Comparison of ENCODE assay signal across 18 cellular contexts in the genomic region with DNA sequence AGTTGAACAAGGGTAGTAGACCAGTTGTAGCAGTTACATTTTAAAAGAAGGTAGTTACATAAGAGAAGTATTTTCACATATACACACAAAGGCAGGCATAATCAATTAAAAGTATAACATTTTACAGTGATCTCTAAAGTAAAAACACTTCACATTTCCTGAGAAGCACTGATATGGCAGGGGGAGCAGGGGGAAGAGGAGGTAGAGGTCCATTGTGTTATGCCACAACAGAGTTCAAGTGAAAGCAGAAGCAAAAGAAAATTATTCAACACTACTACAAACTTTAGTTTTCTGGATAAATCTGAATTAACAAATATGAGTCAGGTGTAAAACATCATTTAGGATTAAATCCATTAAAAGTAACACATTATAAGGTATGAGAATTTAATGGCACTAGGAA. TPM values are rescaled to one million over a fixed set of nuclear protein-coding genes. Genes with fewer than 3 reads are reported as not detected.
DNase-seq lines count a peak whose midpoint lies in the region; ATAC-seq and TF ChIP-seq lines count a peak whose summit lies in the region.
"Had no signal": no experiment of that assay in that cellular context is flagged by ENCODE, and none has a peak within 500 bp of the region (broad histone marks: within the 10 kb centered on the region; RNA-seq: fewer than 3 reads in every experiment).

No MANE protein-coding gene starts in this region.

- H3K4me1 Mint-ChIP-seq in activated CD8-positive, alpha-beta T cell treated with anti-CD3 and anti-CD28 coated beads for 36 hours (ENCODE audit: low read depth): peaks cover 54% of the 10 kb centered on the region
- H3K4me1 Mint-ChIP-seq in activated CD8-positive, alpha-beta T cell treated with anti-CD3 and anti-CD28 coated beads, Interleukin-2, amount 10 ng/mL, durations not matched to agents 7 days and 5 days (ENCODE audit: low read depth): peaks cover 30% of the 10 kb centered on the region
- peaks cover 40% of the 10 kb centered on the region for H3K4me1 Mint-ChIP-seq in T-helper 17 cell
- peaks cover 70 to 96% of the 10 kb centered on the region in 2 donors for H3K4me1 Mint-ChIP-seq in immature natural killer cell
- H3K4me1 Mint-ChIP-seq in T-cell: peaks cover 61 to 75% (median 73%) of the 10 kb centered on the region in 3 donors

- H3K36me3 ChIP-seq in neutrophil (no peaks in the 10 kb centered on the region), HAP-1 (replicated peaks) (no peaks in the 10 kb centered on the region), mammary epithelial cell (ENCODE audit: insufficient read depth, low read length) (no peaks in the 10 kb centered on the region)
- H3K36me3 ChIP-seq: BE2C had no signal

- POLR2A ChIA-PET in activated CD8-positive, alpha-beta T cell treated with anti-CD3 and anti-CD28 coated beads for 36 hours (lab: Charles Lee): no interaction called here
- POLR2A ChIA-PET in activated CD8-positive, alpha-beta T cell treated with anti-CD3 and anti-CD28 coated beads, Interleukin-2, amount 10 ng/mL, durations not matched to agents 7 days and 5 days (lab: Charles Lee): no interaction called here
- POLR2A ChIA-PET in T-cell (lab: Charles Lee): no interaction called here

- CTCF ChIA-PET in activated CD8-positive, alpha-beta T cell treated with anti-CD3 and anti-CD28 coated beads for 36 hours (lab: Charles Lee): no interaction called here
- CTCF ChIA-PET in activated CD8-positive, alpha-beta T cell treated with anti-CD3 and anti-CD28 coated beads, Interleukin-2, amount 10 ng/mL, durations not matched to agents 7 days and 5 days (lab: Charles Lee): no interaction called here
- CTCF ChIA-PET in mammary epithelial cell (lab: Charles Lee; ENCODE audit: low non-redundant PET) (no interaction called here), T-cell (lab: Charles Lee) (interaction anchor here in 1 of 2 donors (0.6 kb wide), 1 partner anchor 9 kb away, joined by 6 read pairs; no protein-coding TSS in a partner anchor)

- no peak overlapping the region for H3K4me2 ChIP-seq in mammary epithelial cell (ENCODE audit: insufficient read depth, low read depth, low read length)

- peaks cover 88% of the 10 kb centered on the region for H3K79me2 ChIP-seq in mammary epithelial cell (ENCODE audit: insufficient read depth, low read length)

- peak overlapping the region; percentile 52 for H3K27ac Mint-ChIP-seq in activated CD8-positive, alpha-beta T cell treated with anti-CD3 and anti-CD28 coated beads for 36 hours
- no peak overlapping the region for H3K27ac Mint-ChIP-seq in activated CD8-positive, alpha-beta T cell treated with anti-CD3 and anti-CD28 coated beads, Interleukin-2, amount 10 ng/mL, durations not matched to agents 7 days and 5 days
- H3K27ac Mint-ChIP-seq in T-helper 17 cell (peak overlapping the region; percentile 79), immature natural killer cell (peak overlapping the region in 5 of 6 donors; percentile 8 to 72 (median 65)), T-cell (peak overlapping the region in 1 of 2 donors; percentile 0)

- H3K4me3 Mint-ChIP-seq in activated CD8-positive, alpha-beta T cell treated with anti-CD3 and anti-CD28 coated beads for 36 hours: no peak overlapping the region
- H3K4me3 Mint-ChIP-seq in activated CD8-positive, alpha-beta T cell treated with anti-CD3 and anti-CD28 coated beads, Interleukin-2, amount 10 ng/mL, durations not matched to agents 7 days and 5 days: no peak overlapping the region
- no peak overlapping the region for H3K4me3 Mint-ChIP-seq in T-helper 17 cell
- H3K4me3 Mint-ChIP-seq in immature natural killer cell: peak overlapping the region; percentile 3 to 51 (median 16)
- H3K4me3 Mint-ChIP-seq in T-cell: peak overlapping the region in 1 of 3 donors; percentile 1

- H4K20me1 ChIP-seq in mammary epithelial cell (ENCODE audit: insufficient read depth, low read length): peaks cover 10% of the 10 kb centered on the region

- H3K27me3 Mint-ChIP-seq in activated CD8-positive, alpha-beta T cell treated with anti-CD3 and anti-CD28 coated beads for 36 hours: no peaks in the 10 kb centered on the region
- no peaks in the 10 kb centered on the region for H3K27me3 Mint-ChIP-seq in activated CD8-positive, alpha-beta T cell treated with anti-CD3 and anti-CD28 coated beads, Interleukin-2, amount 10 ng/mL, durations not matched to agents 7 days and 5 days (ENCODE audit: low read depth)
- no peaks in the 10 kb centered on the region for H3K27me3 Mint-ChIP-seq in T-helper 17 cell
- H3K27me3 Mint-ChIP-seq in immature natural killer cell (ENCODE audit: low read depth in 3 of 3): peaks cover 0 to 1% (median 0%) of the 10 kb centered on the region in 3 donors
- H3K27me3 Mint-ChIP-seq in T-cell: no peaks in the 10 kb centered on the region

- H3K4me1 ChIP-seq in neutrophil (ENCODE audit: control insufficient read depth in 1 of 2, insufficient read depth in 1 of 2, low read depth in 1 of 2, low read length in 1 of 2) (peaks cover 30 to 66% of the 10 kb centered on the region in 2 experiments), HAP-1 (peaks cover 6% of the 10 kb centered on the region; the same call in 1 of the 2 replicates), mammary epithelial cell (ENCODE audit: insufficient read depth, low read length) (peaks cover 21% of the 10 kb centered on the region)
- H3K4me1 ChIP-seq: BE2C had no signal

- H3K27ac ChIP-seq in neutrophil (peak overlapping the region; percentile 66), mammary epithelial cell (ENCODE audit: insufficient read depth, low read depth, low read length) (no peak overlapping the region)

- no peak overlapping the region for H3K4me3 ChIP-seq in neutrophil (ENCODE audit: low read depth in 1 of 2, low read length in 1 of 2)
- H3K4me3 ChIP-seq in HAP-1: no peak overlapping the region
- H3K4me3 ChIP-seq in mammary epithelial cell (replicated peaks in 1 of 3; ENCODE audit: insufficient read depth in 1 of 3, low read depth in 2 of 3, low read length in 3 of 3): no peak overlapping the region

- no peaks in the 10 kb centered on the region for H3K9me3 ChIP-seq in T-helper 17 cell (ENCODE audit: control insufficient read depth, low read length, poor library complexity, severe bottlenecking)
- H3K9me3 ChIP-seq in neutrophil: no peaks in the 10 kb centered on the region
- H3K9me3 ChIP-seq in HAP-1: no peaks in the 10 kb centered on the region
- no peaks in the 10 kb centered on the region for H3K9me3 ChIP-seq in mammary epithelial cell (replicated peaks; ENCODE audit: insufficient read depth, low read length)
- H3K9me3 ChIP-seq: BE2C had no signal

- no TSS peak for BruUV-seq in mammary epithelial cell (replicated peaks; lab: Mats Ljungman, UMichigan)

- H2AFZ ChIP-seq in mammary epithelial cell (ENCODE audit: low read depth, low read length): no peak overlapping the region

- DNase-seq in activated CD8-positive, alpha-beta T cell treated with anti-CD3 and anti-CD28 coated beads for 36 hours: no peak
- DNase-seq in activated CD8-positive, alpha-beta T cell treated with anti-CD3 and anti-CD28 coated beads, Interleukin-2, amount 10 ng/mL, durations not matched to agents 7 days and 5 days: no peak
- DNase-seq in T-helper 17 cell: no peak
- DNase-seq in immature natural killer cell: no peak
- DNase-seq in HAP-1 (ENCODE audit: low spot score in 2 of 2): no peak
- no peak for DNase-seq in mammary epithelial cell
- no peak for DNase-seq in T-cell
- DNase-seq: 8988T, BE2C, KBM-7, NCI-H1417 treated with DMSO at 0.1 percent for 48 hours, NCI-H1930, NCI-H345, NCI-H524 treated with DMSO at 0.1 percent for 48 hours, RPMI8226, SHP77 treated with DMSO at 0.1 percent for 48 hours had no signal

- no peaks in the 10 kb centered on the region for H3K9me3 Mint-ChIP-seq in activated CD8-positive, alpha-beta T cell treated with anti-CD3 and anti-CD28 coated beads for 36 hours
- no peaks in the 10 kb centered on the region for H3K9me3 Mint-ChIP-seq in activated CD8-positive, alpha-beta T cell treated with anti-CD3 and anti-CD28 coated beads, Interleukin-2, amount 10 ng/mL, durations not matched to agents 7 days and 5 days (ENCODE audit: insufficient read depth)
- H3K9me3 Mint-ChIP-seq in immature natural killer cell (no peaks in the 10 kb centered on the region), T-cell (no peaks in the 10 kb centered on the region)

- no peak for TF ChIP-seq CTCF in activated CD8-positive, alpha-beta T cell treated with anti-CD3 and anti-CD28 coated beads for 36 hours (IDR thresholded peaks at IDR 0.05)
- no peak for TF ChIP-seq CTCF in neutrophil (IDR thresholded peaks at IDR 0.05)
- TF ChIP-seq CTCF in mammary epithelial cell (conservative IDR thresholded peaks at IDR 0.05 in 1 of 2, IDR thresholded peaks at IDR 0.05 in 1 of 2; ENCODE audit: extremely low read depth in 1 of 2, insufficient read depth in 1 of 2, low read depth in 1 of 2, low read length in 2 of 2): no peak

- intact Hi-C loops in activated CD8-positive, alpha-beta T cell treated with anti-CD3 and anti-CD28 coated beads for 36 hours (cut with micrococcal nuclease): loop anchor here (5.0 kb wide), 1 partner anchor 39 kb away; a partner anchor contains a TSS
- intact Hi-C loops in mammary epithelial cell (cut with micrococcal nuclease): no loop called here

- H3K36me3 Mint-ChIP-seq in activated CD8-positive, alpha-beta T cell treated with anti-CD3 and anti-CD28 coated beads for 36 hours (ENCODE audit: low read depth): peaks cover 4% of the 10 kb centered on the region
- H3K36me3 Mint-ChIP-seq in activated CD8-positive, alpha-beta T cell treated with anti-CD3 and anti-CD28 coated beads, Interleukin-2, amount 10 ng/mL, durations not matched to agents 7 days and 5 days (ENCODE audit: low read depth): peaks cover 6% of the 10 kb centered on the region
- peaks cover 3% of the 10 kb centered on the region for H3K36me3 Mint-ChIP-seq in T-helper 17 cell (ENCODE audit: low read depth)
- no peaks in the 10 kb centered on the region for H3K36me3 Mint-ChIP-seq in immature natural killer cell
- peaks cover 5% of the 10 kb centered on the region for H3K36me3 Mint-ChIP-seq in T-cell

- in situ Hi-C loops in HAP-1 (cut with MboI; ENCODE audit: low sequenced_read_pairs) (no loop called here), mammary epithelial cell (cut with MboI; ENCODE audit: low sequenced_read_pairs in 2 of 2) (loop anchor here in 1 of 2 donors (25.0 kb wide), 1 partner anchor 89 kb away; no protein-coding TSS in a partner anchor)

- H3K9ac ChIP-seq in mammary epithelial cell (ENCODE audit: insufficient read depth, low read length): no peak overlapping the region

- dilution Hi-C loops in mammary epithelial cell (cut with HindIII; ENCODE audit: low sequenced_read_pairs): no loop called here

- no peak for ATAC-seq in activated CD8-positive, alpha-beta T cell treated with anti-CD3 and anti-CD28 coated beads for 36 hours
- ATAC-seq in activated CD8-positive, alpha-beta T cell treated with anti-CD3 and anti-CD28 coated beads, Interleukin-2, amount 10 ng/mL, durations not matched to agents 7 days and 5 days: no peak
- ATAC-seq in T-helper 17 cell (no peak), T-cell (replicated peaks in 1 of 4) (no peak)
- ATAC-seq: HepG2 had no signal

- H3K27me3 ChIP-seq in neutrophil (no peaks in the 10 kb centered on the region), HAP-1 (ENCODE audit: low read depth) (no peaks in the 10 kb centered on the region), mammary epithelial cell (ENCODE audit: insufficient read depth, low read length) (no peaks in the 10 kb centered on the region)
- H3K27me3 ChIP-seq: BE2C had no signal

RNA-seq across cellular contexts. Expression of a gene that starts 38.4 kb away (rescaled TPM):
- total RNA-seq in activated CD8-positive, alpha-beta T cell treated with anti-CD3 and anti-CD28 coated beads for 36 hours: 10 to 100 TPM; 45.6 to 49.4 TPM
- 10 to 100 TPM; 63.7 to 69.4 TPM for total RNA-seq in activated CD8-positive, alpha-beta T cell treated with anti-CD3 and anti-CD28 coated beads, Interleukin-2, amount 10 ng/mL, durations not matched to agents 7 days and 5 days
- 100 to 1,000 TPM; 109 to 114 TPM for total RNA-seq in T-helper 17 cell
- 10 to 100 TPM; 15.3 to 56.7 (median 16.0) TPM for polyA plus RNA-seq in immature natural killer cell
- 10 to 100 TPM; 31.8 to 55.9 TPM for total RNA-seq in mammary epithelial cell
- polyA plus RNA-seq in mammary epithelial cell: 9.9 TPM
- polyA minus RNA-seq in mammary epithelial cell: 34.8 TPM
- 100 to 1,000 TPM in 1 of 5 donors, 10 to 100 TPM in 4; 58.1 to 102 (median 64.2) TPM for total RNA-seq in T-cell

Comparison
In these comparisons a context has a peak if more than half of its experiments do, and no peak if none do; other contexts are left out.
1. H3K4me3 Mint-ChIP-seq: peak in immature natural killer cell (5 of 5); none in activated CD8-positive, alpha-beta T cell treated with anti-CD3 and anti-CD28 coated beads for 36 hours (single experiment), activated CD8-positive, alpha-beta T cell treated with anti-CD3 and anti-CD28 coated beads, Interleukin-2, amount 10 ng/mL, durations not matched to agents 7 days and 5 days (single experiment) and T-helper 17 cell (single experiment).